22 cellular contexts compared by ENCODE assay signal in the genomic region with DNA sequence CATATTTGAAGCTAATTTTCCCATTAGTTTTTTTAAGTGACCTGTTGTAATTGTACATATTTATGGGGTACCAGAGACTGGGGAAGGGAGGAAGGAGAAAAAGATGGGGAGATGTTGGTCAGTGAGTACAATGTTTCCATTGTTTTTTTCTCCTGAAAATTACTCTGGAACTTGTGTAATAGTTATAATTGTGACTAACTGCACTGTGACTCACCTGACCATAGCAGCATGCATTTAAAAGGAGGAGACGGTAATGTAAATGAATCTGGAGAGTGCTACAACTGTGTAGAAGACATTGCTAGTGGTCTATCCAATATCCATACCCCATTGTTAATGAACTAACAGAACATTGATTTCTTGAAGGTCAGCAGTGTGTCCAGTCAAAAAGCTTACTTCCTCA.
DNase-seq lines count a peak whose midpoint lies in the region; ATAC-seq, FAIRE-seq and TF ChIP-seq lines count a peak whose summit lies in the region.
"Had no signal": no experiment of that assay in that cellular context is flagged by ENCODE, and none has a peak within 500 bp of the region (broad histone marks: within the 10 kb centered on the region; RNA-seq: fewer than 3 reads in every experiment).

No MANE protein-coding gene starts in this region.

- no peak for TF ChIP-seq CTCF in transverse colon (IDR thresholded peaks at IDR 0.05)
- TF ChIP-seq CTCF in pancreas (IDR thresholded peaks at IDR 0.05) = no peak

- ATAC-seq in pancreas = no peak
- no peak for ATAC-seq in HG03469 (IDR thresholded peaks at IDR 0.05; ENCODE audit: unreplicated experiment)
- ATAC-seq: activated CD8-positive, alpha-beta T cell treated with anti-CD3 and anti-CD28 coated beads, Interleukin-2, amount 10 ng/mL, durations not matched to agents 7 days and 5 days; activated naive CD4-positive, alpha-beta T cell treated with anti-CD3 and anti-CD28 coated beads, Interleukin-2, amount 50 U/mL, for 72 hours; GM12878; lower lobe of right lung had no signal

- H3K9me3 ChIP-seq in transverse colon (no peaks in the 10 kb centered on the region), pancreas (no peaks in the 10 kb centered on the region)
- H3K9me3 ChIP-seq: lower lobe of right lung, uterus had no signal

- WGBS in transverse colon (ENCODE audit: low coverage in 1 of 2), 2 donors = 57 to 64% methylated on average over 1 of the region's 1 CpG
- WGBS in pancreas, 2 donors = 65 to 78% methylated on average over 1 of the region's 1 CpG

- H3K27me3 ChIP-seq in transverse colon = no peaks in the 10 kb centered on the region
- H3K27me3 ChIP-seq in pancreas = no peaks in the 10 kb centered on the region
- H3K27me3 ChIP-seq: dorsolateral prefrontal cortex, uterus had no signal

- intact Hi-C loops in transverse colon (cut with DNase I; ENCODE audit: low total_unique reads) (no loop called here), pancreas (cut with DNase I) (no loop called here)

- H3K4me3 ChIP-seq in transverse colon (no peak overlapping the region), pancreas (no peak overlapping the region)
- H3K4me3 ChIP-seq: dorsolateral prefrontal cortex, GM12878, lower lobe of right lung, uterus had no signal

- H3K27ac ChIP-seq in transverse colon (no peak overlapping the region), pancreas (no peak overlapping the region)
- H3K27ac ChIP-seq: dorsolateral prefrontal cortex, lower lobe of right lung, uterus had no signal

- H3K36me3 ChIP-seq in transverse colon = no peaks in the 10 kb centered on the region
- no peaks in the 10 kb centered on the region for H3K36me3 ChIP-seq in pancreas
- H3K36me3 ChIP-seq: lower lobe of right lung, uterus had no signal

- in situ Hi-C loops in transverse colon (cut with MboI; ENCODE audit: low pct_ligation_motif_present in 1 of 4, low pct_unique_long_range_greater_than_20kb in 1 of 4, low sequenced_read_pairs in 3 of 4) = no loop called here

- H3K4me1 ChIP-seq in transverse colon (no peaks in the 10 kb centered on the region), pancreas (no peaks in the 10 kb centered on the region)
- H3K4me1 ChIP-seq: lower lobe of right lung, uterus had no signal

- DNase-seq in GM03348 (ENCODE audit: low spot score) (peak; percentile 34), NCI-H226 (peak; percentile 45), dermis blood vessel endothelial cell (peak; percentile 5), renal cortical epithelial cell (ENCODE audit: low read depth) (peak; percentile 69), transverse colon (no peak), pancreas (no peak)
- DNase-seq: activated B cell treated with CpG ODN at 0.5 μM for 24 hours; activated CD8-positive, alpha-beta T cell treated with anti-CD3 and anti-CD28 coated beads, Interleukin-2, amount 10 ng/mL, durations not matched to agents 7 days and 5 days; activated T-cell treated with anti-CD3 and anti-CD28 coated beads, Interleukin-2, amount 50 U/mL, for 48 hours; dorsolateral prefrontal cortex; head of caudate nucleus; lower lobe of right lung; NCI-H1694 treated with DMSO at 0.1 percent for 48 hours; posterior cingulate gyrus; SIG-M5; small intestine; stimulated activated CD4-positive, alpha-beta T cell treated with anti-CD3 and anti-CD28 coated beads, Interleukin-4, amount 100 ng/mL, for 24 hours; uterus had no signal

- no peak for TF ChIP-seq POLR2A in transverse colon (IDR thresholded peaks at IDR 0.05)

- no peak for FAIRE-seq in pancreas (lab: Jason Lieb, UNC)
- FAIRE-seq: G401.6, GM12878, small intestine had no signal

- no peak for TF ChIP-seq EP300 in transverse colon (IDR thresholded peaks at IDR 0.05; ENCODE audit: low read depth)

Comparison
In these comparisons a context has a peak if more than half of its experiments do, and no peak if none do; other contexts are left out.
1. DNase-seq: peak in GM03348 (single experiment), NCI-H226 (single experiment), dermis blood vessel endothelial cell (single experiment) and renal cortical epithelial cell (single experiment); none in transverse colon (single experiment) and pancreas (0 of 6).